In genomic region chr17:57106107-57106835, GRCh38 we compare ENCODE assay signal across 9 cellular contexts. TPM values are rescaled to one million over a fixed set of nuclear protein-coding genes. Genes with fewer than 3 reads are reported as not detected.
DNase-seq lines count a peak whose midpoint lies in the region; ATAC-seq and TF ChIP-seq lines count a peak whose summit lies in the region.
"Had no signal": no experiment of that assay in that cellular context is flagged by ENCODE, and none has a peak within 500 bp of the region (broad histone marks: within the 10 kb centered on the region; RNA-seq: fewer than 3 reads in every experiment).

No MANE protein-coding gene starts in this region.

- H3K36me3 ChIP-seq in RWPE2 (ENCODE audit: low read depth), result peaks cover 26% of the 10 kb centered on the region
- peaks cover 6 to 29% (median 7%) of the 10 kb centered on the region in 3 donors for H3K36me3 ChIP-seq in tibial artery

- intact Hi-C loops in left cardiac atrium (cut with DNase I) (no loop called here), tibial artery (cut with DNase I; ENCODE audit: low total_unique reads) (no loop called here)

- peaks cover 56% of the 10 kb centered on the region for H3K36me3 Mint-ChIP-seq in activated T-cell treated with anti-CD3 and anti-CD28 coated beads, Interleukin-2, amount 50 U/mL, for 24 hours (ENCODE audit: low read depth)
- H3K36me3 Mint-ChIP-seq in activated T-cell treated with anti-CD3 and anti-CD28 coated beads, Interleukin-2, amount 50 U/mL, for 72 hours (ENCODE audit: insufficient read depth in 2 of 2), result peaks cover 0 to 2% of the 10 kb centered on the region in 2 donors

- H3K4me3 ChIP-seq in RWPE2 (ENCODE audit: severe bottlenecking), result no peak overlapping the region
- no peak overlapping the region for H3K4me3 ChIP-seq in tibial artery

- peak overlapping the region; percentile 7 for H3K27ac Mint-ChIP-seq in activated T-cell treated with anti-CD3 and anti-CD28 coated beads, Interleukin-2, amount 50 U/mL, for 24 hours
- H3K27ac Mint-ChIP-seq in activated T-cell treated with anti-CD3 and anti-CD28 coated beads, Interleukin-2, amount 50 U/mL, for 72 hours, result no peak overlapping the region

- DNase-seq in activated T-cell treated with anti-CD3 and anti-CD28 coated beads, Interleukin-2, amount 50 U/mL, for 24 hours, result no peak
- DNase-seq in activated T-cell treated with anti-CD3 and anti-CD28 coated beads, Interleukin-2, amount 50 U/mL, for 72 hours, result no peak
- DNase-seq in RWPE2 (ENCODE audit: low spot score) (no peak), left cardiac atrium (no peak), tibial artery (no peak), NCI-H187 treated with DMSO at 0.1 percent for 48 hours (lab: John Stamatoyannopoulos, UW) (no peak)
- DNase-seq in activated CD4-positive, alpha-beta T cell treated with anti-CD3 and anti-CD28 coated beads for 1 hour, result no peak
- DNase-seq: retina had no signal

- H3K4me1 ChIP-seq in RWPE2 (ENCODE audit: insufficient read depth, poor library complexity, severe bottlenecking) (peaks cover 15% of the 10 kb centered on the region), tibial artery (peaks cover 0 to 100% (median 69%) of the 10 kb centered on the region in 4 donors)

- ATAC-seq in activated T-cell treated with anti-CD3 and anti-CD28 coated beads, Interleukin-2, amount 50 U/mL, for 72 hours (replicated peaks in 1 of 2), result no peak
- ATAC-seq in RWPE2 (ENCODE audit: low read depth), result no peak
- ATAC-seq in left cardiac atrium, result peak; percentile 9 to 12
- ATAC-seq in GM18519 (IDR thresholded peaks at IDR 0.05; ENCODE audit: low FRiP score, unreplicated experiment), result no peak

- H3K27ac ChIP-seq in RWPE2 (ENCODE audit: poor library complexity, severe bottlenecking), result peak overlapping the region; percentile 58
- peak overlapping the region; percentile 36 to 90 for H3K27ac ChIP-seq in tibial artery

- TF ChIP-seq CTCF in RWPE2 (IDR thresholded peaks at IDR 0.05; ENCODE audit: poor library complexity, severe bottlenecking) (peak; percentile 7), tibial artery (IDR thresholded peaks at IDR 0.05) (no peak)

- H3K4me3 Mint-ChIP-seq in activated T-cell treated with anti-CD3 and anti-CD28 coated beads, Interleukin-2, amount 50 U/mL, for 24 hours, result no peak overlapping the region
- H3K4me3 Mint-ChIP-seq in activated T-cell treated with anti-CD3 and anti-CD28 coated beads, Interleukin-2, amount 50 U/mL, for 72 hours, result no peak overlapping the region

- H3K27me3 ChIP-seq in RWPE2 (ENCODE audit: insufficient read depth, poor library complexity, severe bottlenecking) (no peaks in the 10 kb centered on the region), tibial artery (no peaks in the 10 kb centered on the region)

- H3K27me3 Mint-ChIP-seq in activated T-cell treated with anti-CD3 and anti-CD28 coated beads, Interleukin-2, amount 50 U/mL, for 24 hours, result no peaks in the 10 kb centered on the region
- H3K27me3 Mint-ChIP-seq in activated T-cell treated with anti-CD3 and anti-CD28 coated beads, Interleukin-2, amount 50 U/mL, for 72 hours (ENCODE audit: low read depth), result no peaks in the 10 kb centered on the region

- H3K9me3 ChIP-seq in RWPE2 (ENCODE audit: severe bottlenecking) (no peaks in the 10 kb centered on the region), tibial artery (no peaks in the 10 kb centered on the region)

- H3K9me3 Mint-ChIP-seq in activated T-cell treated with anti-CD3 and anti-CD28 coated beads, Interleukin-2, amount 50 U/mL, for 24 hours, result no peaks in the 10 kb centered on the region
- no peaks in the 10 kb centered on the region for H3K9me3 Mint-ChIP-seq in activated T-cell treated with anti-CD3 and anti-CD28 coated beads, Interleukin-2, amount 50 U/mL, for 72 hours

- H3K4me1 Mint-ChIP-seq in activated T-cell treated with anti-CD3 and anti-CD28 coated beads, Interleukin-2, amount 50 U/mL, for 24 hours (ENCODE audit: low read depth), result peaks cover 19% of the 10 kb centered on the region
- peaks cover 11% of the 10 kb centered on the region for H3K4me1 Mint-ChIP-seq in activated T-cell treated with anti-CD3 and anti-CD28 coated beads, Interleukin-2, amount 50 U/mL, for 72 hours (ENCODE audit: low read depth)

RNA-seq across cellular contexts. Expression of gene AKAP1, which starts 21.2 kb away (rescaled TPM):
- 10 to 100 TPM; 19.6 to 23.1 TPM for total RNA-seq in activated T-cell treated with anti-CD3 and anti-CD28 coated beads, Interleukin-2, amount 50 U/mL, for 72 hours
- total RNA-seq in left cardiac atrium, result 100 to 1,000 TPM in 1 of 2 donors, 10 to 100 TPM in 1; 86.3 to 131 TPM

Comparison
In these comparisons a context has a peak if more than half of its experiments do, and no peak if none do; other contexts are left out.
1. ATAC-seq: peak in left cardiac atrium (2 of 2); none in activated T-cell treated with anti-CD3 and anti-CD28 coated beads, Interleukin-2, amount 50 U/mL, for 72 hours (0 of 2), RWPE2 (single experiment) and GM18519 (single experiment).